ENCODE assay signal across 11 cellular contexts in the genomic region with DNA sequence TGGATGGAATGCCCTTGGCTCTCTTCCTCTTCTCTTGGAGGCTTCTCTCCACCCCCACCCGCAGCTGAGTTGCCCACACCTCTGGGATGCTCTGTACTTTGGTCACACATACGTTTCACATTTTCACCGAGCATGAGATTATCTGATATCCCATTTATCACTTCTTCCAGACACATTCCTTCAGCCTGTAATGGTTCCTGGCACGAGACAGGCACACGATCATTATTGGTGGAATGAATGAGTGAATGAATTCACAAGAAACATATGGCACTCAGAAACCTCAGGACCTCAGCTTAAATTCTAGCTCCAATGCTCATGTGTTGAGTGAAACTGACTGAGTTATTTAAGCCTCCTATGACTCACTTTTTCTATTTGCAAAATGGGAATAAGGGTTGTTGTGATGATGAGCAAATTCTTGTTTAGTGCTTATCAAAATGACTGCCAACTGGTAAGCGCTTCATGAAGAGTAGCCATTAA.
DNase-seq lines count a peak whose midpoint lies in the region; ATAC-seq and TF ChIP-seq lines count a peak whose summit lies in the region.
"Had no signal": no experiment of that assay in that cellular context is flagged by ENCODE, and none has a peak within 500 bp of the region (broad histone marks: within the 10 kb centered on the region; RNA-seq: fewer than 3 reads in every experiment).

No MANE protein-coding gene starts in this region.

- no peaks in the 10 kb centered on the region for H3K79me2 ChIP-seq in OCI-LY3 (ENCODE audit: low read length)

- H3K4me1 ChIP-seq in OCI-LY3 (ENCODE audit: low read length): peaks cover 23% of the 10 kb centered on the region
- H3K4me1 ChIP-seq in left lung: no peaks in the 10 kb centered on the region
- H3K4me1 ChIP-seq in colonic mucosa: no peaks in the 10 kb centered on the region

- H3K4me3 ChIP-seq in OCI-LY3 (ENCODE audit: low read length): no peak overlapping the region
- no peak overlapping the region for H3K4me3 ChIP-seq in left lung
- no peak overlapping the region for H3K4me3 ChIP-seq in colonic mucosa
- H3K4me3 ChIP-seq: thoracic aorta had no signal

- no peaks in the 10 kb centered on the region for H4K20me1 ChIP-seq in OCI-LY3 (ENCODE audit: insufficient read depth, low read length)

- ATAC-seq in GM21786 (IDR thresholded peaks at IDR 0.05; ENCODE audit: unreplicated experiment) (peak; percentile 25), left lung (peak; percentile 14)

- H3K36me3 ChIP-seq in OCI-LY3 (replicated peaks; ENCODE audit: low read depth, low read length) (peaks cover 3% of the 10 kb centered on the region), left lung (no peaks in the 10 kb centered on the region), colonic mucosa (no peaks in the 10 kb centered on the region)
- H3K36me3 ChIP-seq: neutrophil, thoracic aorta had no signal

- peak overlapping the region; percentile 77 for H3K27ac ChIP-seq in OCI-LY3 (ENCODE audit: low read length)
- peak overlapping the region in 1 of 2 donors; percentile 58 for H3K27ac ChIP-seq in left lung
- no peak overlapping the region for H3K27ac ChIP-seq in colonic mucosa
- H3K27ac ChIP-seq: neutrophil, thoracic aorta had no signal

- H3K27me3 ChIP-seq in OCI-LY3 (ENCODE audit: low read depth, low read length) (no peaks in the 10 kb centered on the region), left lung (no peaks in the 10 kb centered on the region), colonic mucosa (no peaks in the 10 kb centered on the region)
- H3K27me3 ChIP-seq: neutrophil had no signal

- H2AFZ ChIP-seq in OCI-LY3 (ENCODE audit: low read depth, low read length): 0 out of 2 replicates have a peak overlapping the region, but pooled peaks have one; percentile 3

- intact Hi-C loops in left lung (cut with DNase I): no loop called here
- intact Hi-C loops in colonic mucosa (cut with DNase I): no loop called here

- H3K4me2 ChIP-seq in OCI-LY3 (ENCODE audit: low read length): peak overlapping the region; percentile 51

- H3K9ac ChIP-seq in OCI-LY3 (ENCODE audit: low read length): peak overlapping the region; percentile 19; the same call in 1 of the 2 replicates
- H3K9ac ChIP-seq in colonic mucosa (ENCODE audit: low read depth in 2 of 2, low read length in 2 of 2): no peak overlapping the region

- no peaks in the 10 kb centered on the region for H3K9me3 ChIP-seq in OCI-LY3 (ENCODE audit: insufficient read depth, low read length)
- no peaks in the 10 kb centered on the region for H3K9me3 ChIP-seq in left lung
- H3K9me3 ChIP-seq in colonic mucosa: no peaks in the 10 kb centered on the region
- H3K9me3 ChIP-seq: neutrophil, thoracic aorta had no signal

- TF ChIP-seq CTCF in OCI-LY3 (IDR thresholded peaks at IDR 0.05; ENCODE audit: low read depth, low read length) (no peak), left lung (IDR thresholded peaks at IDR 0.05) (no peak), colonic mucosa (IDR thresholded peaks at IDR 0.05) (no peak)

- DNase-seq in EH (ENCODE audit: low read depth): peak; percentile 94
- no peak for DNase-seq in left lung
- no peak for DNase-seq in CD1c-positive myeloid dendritic cell (ENCODE audit: extremely low spot score)
- DNase-seq in SW 1271 (lab: John Stamatoyannopoulos, UW): no peak
- no peak for DNase-seq in colonic mucosa
- no peak for DNase-seq in nucleus accumbens (lab: John Stamatoyannopoulos, UW)
- DNase-seq: KBM-7 had no signal
